In the genomic region with DNA sequence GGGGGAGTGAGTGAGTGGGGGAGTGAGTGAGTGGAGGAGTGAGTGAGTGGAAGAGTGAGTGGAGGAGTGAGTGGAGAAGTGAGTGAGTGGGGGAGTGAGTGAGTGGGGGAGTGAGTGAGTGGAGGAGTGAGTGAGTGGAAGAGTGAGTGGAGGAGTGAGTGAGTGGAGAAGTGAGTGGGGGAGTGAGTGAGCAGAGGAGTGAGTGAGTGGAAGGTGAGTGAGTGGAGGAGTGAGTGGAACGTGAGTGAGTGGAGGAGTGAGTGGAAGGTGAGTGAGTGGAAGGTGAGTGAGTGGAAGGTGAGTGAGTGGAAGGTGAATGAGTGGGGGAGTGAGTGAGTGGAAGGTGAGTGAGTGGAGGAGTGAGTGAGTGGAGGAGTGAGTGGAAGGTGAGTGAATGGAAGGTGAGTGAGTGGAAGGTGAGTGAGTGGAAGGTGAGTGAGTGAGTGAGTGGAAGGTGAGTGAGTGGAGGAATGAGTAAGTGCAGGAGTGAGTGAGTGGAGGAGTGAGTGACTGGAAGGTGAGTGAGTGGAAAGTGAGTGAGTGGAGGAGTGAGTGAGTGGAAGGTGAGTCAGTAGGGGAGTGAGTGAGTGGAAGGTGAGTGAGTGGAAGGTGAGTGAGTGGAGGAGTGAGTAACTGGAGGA, we compare ENCODE assay signal across 3 cellular contexts.
TF ChIP-seq lines count a peak whose summit lies in the region.

No MANE protein-coding gene starts in this region.

TF ChIP-seq in GM12878, 131 proteins besides CTCF, POLR2A, EP300 and RAD21:
- TF ChIP-seq ASH2L (IDR thresholded peaks at IDR 0.05; ENCODE audit: borderline replicate concordance, low read depth) = 0 out of 2 replicates have a peak, but pooled peaks have one; percentile 58

TF ChIP-seq in H1, 55 proteins besides CTCF, POLR2A, EP300 and RAD21:
- peak; percentile 99 for TF ChIP-seq ASH2L (IDR thresholded peaks at IDR 0.05; ENCODE audit: low read length)

TF ChIP-seq in HepG2, 621 proteins besides CTCF, POLR2A, EP300 and RAD21:
- peak; percentile 94 for TF ChIP-seq ASH2L (IDR thresholded peaks at IDR 0.05; ENCODE audit: insufficient read length, low read depth, low read length)
